In genomic region chr2:142140434-142140845, GRCh38 we compare ENCODE assay signal across 9 cellular contexts. TPM values are rescaled to one million over a fixed set of nuclear protein-coding genes. Genes with fewer than 3 reads are reported as not detected.
DNase-seq lines count a peak whose midpoint lies in the region; ATAC-seq, FAIRE-seq and TF ChIP-seq lines count a peak whose summit lies in the region.
"Had no signal": no experiment of that assay in that cellular context is flagged by ENCODE, and none has a peak within 500 bp of the region (broad histone marks: within the 10 kb centered on the region; RNA-seq: fewer than 3 reads in every experiment).

No MANE protein-coding gene starts in this region.

- H2AFZ ChIP-seq in astrocyte (ENCODE audit: low read depth, low read length): no peak overlapping the region

- H4K20me1 ChIP-seq in astrocyte (ENCODE audit: insufficient read depth, low read length): no peaks in the 10 kb centered on the region

- H3K4me1 Mint-ChIP-seq in astrocyte (ENCODE audit: low read depth, unreplicated experiment): peaks cover 4% of the 10 kb centered on the region
- no peaks in the 10 kb centered on the region for H3K4me1 Mint-ChIP-seq in activated T-cell treated with anti-CD3 and anti-CD28 coated beads, Interleukin-2, amount 50 U/mL, for 72 hours (ENCODE audit: low read depth)
- H3K4me1 Mint-ChIP-seq: activated naive CD4-positive, alpha-beta T cell treated with anti-CD3 and anti-CD28 coated beads, Interleukin-2, amount 50 U/mL, for 24 hours had no signal

- H3K36me3 ChIP-seq in left ventricle myocardium inferior (no peaks in the 10 kb centered on the region), right atrium auricular region (no peaks in the 10 kb centered on the region), astrocyte (ENCODE audit: insufficient read depth, low read length) (no peaks in the 10 kb centered on the region)

- no peak for FAIRE-seq in astrocyte (lab: Jason Lieb, UNC)

- H3K4me3 Mint-ChIP-seq in astrocyte (ENCODE audit: unreplicated experiment): no peak overlapping the region
- H3K4me3 Mint-ChIP-seq in activated T-cell treated with anti-CD3 and anti-CD28 coated beads, Interleukin-2, amount 50 U/mL, for 72 hours: no peak overlapping the region
- H3K4me3 Mint-ChIP-seq: activated naive CD4-positive, alpha-beta T cell treated with anti-CD3 and anti-CD28 coated beads, Interleukin-2, amount 50 U/mL, for 24 hours had no signal

- H3K27ac ChIP-seq in left ventricle myocardium inferior (replicated peaks) (no peak overlapping the region), right atrium auricular region (no peak overlapping the region), astrocyte (ENCODE audit: low read depth, low read length) (no peak overlapping the region)

- H3K27ac Mint-ChIP-seq in astrocyte (ENCODE audit: unreplicated experiment): no peak overlapping the region
- no peak overlapping the region for H3K27ac Mint-ChIP-seq in activated T-cell treated with anti-CD3 and anti-CD28 coated beads, Interleukin-2, amount 50 U/mL, for 72 hours
- H3K27ac Mint-ChIP-seq: activated naive CD4-positive, alpha-beta T cell treated with anti-CD3 and anti-CD28 coated beads, Interleukin-2, amount 50 U/mL, for 24 hours had no signal

- DNase-seq in left ventricle myocardium inferior: no peak
- no peak for DNase-seq in right atrium auricular region (ENCODE audit: low spot score)
- DNase-seq in NCI-H1105 (lab: John Stamatoyannopoulos, UW): peak; percentile 14
- DNase-seq in astrocyte (ENCODE audit: low read depth): no peak
- DNase-seq in lung microvascular endothelial cell (ENCODE audit: low read depth in 2 of 2): peak; percentile 29 to 46
- no peak for DNase-seq in activated T-cell treated with anti-CD3 and anti-CD28 coated beads, Interleukin-2, amount 50 U/mL, for 72 hours
- DNase-seq in epidermal melanocyte (ENCODE audit: insufficient read length, low spot score): no peak
- no peak for DNase-seq in NCI-H1048 (lab: John Stamatoyannopoulos, UW)

- no peak overlapping the region for H3K9ac ChIP-seq in astrocyte (ENCODE audit: low read length)

- H3K4me2 ChIP-seq in astrocyte (ENCODE audit: low read length): no peak overlapping the region

- H3K27me3 ChIP-seq in left ventricle myocardium inferior (ENCODE audit: low read depth) (peaks cover 23% of the 10 kb centered on the region), right atrium auricular region (no peaks in the 10 kb centered on the region), astrocyte (ENCODE audit: insufficient read depth, low read length) (no peaks in the 10 kb centered on the region)

- no peaks in the 10 kb centered on the region for H3K9me3 Mint-ChIP-seq in astrocyte (ENCODE audit: unreplicated experiment)
- peaks cover 0 to 1% of the 10 kb centered on the region in 2 donors for H3K9me3 Mint-ChIP-seq in activated T-cell treated with anti-CD3 and anti-CD28 coated beads, Interleukin-2, amount 50 U/mL, for 72 hours

- peak; percentile 64 for TF ChIP-seq CTCF in left ventricle myocardium inferior (IDR thresholded peaks at IDR 0.05; ENCODE audit: borderline replicate concordance)
- peak in 1 of 2 donors; percentile 67 for TF ChIP-seq CTCF in right atrium auricular region (IDR thresholded peaks at IDR 0.05)
- TF ChIP-seq CTCF in astrocyte (IDR thresholded peaks at IDR 0.05; ENCODE audit: insufficient read depth, low read depth, low read length): peak; percentile 38

- no peaks in the 10 kb centered on the region for H3K36me3 Mint-ChIP-seq in astrocyte (ENCODE audit: low read depth, unreplicated experiment)
- H3K36me3 Mint-ChIP-seq in activated T-cell treated with anti-CD3 and anti-CD28 coated beads, Interleukin-2, amount 50 U/mL, for 72 hours (ENCODE audit: insufficient read depth in 2 of 2): no peaks in the 10 kb centered on the region
- H3K36me3 Mint-ChIP-seq: activated naive CD4-positive, alpha-beta T cell treated with anti-CD3 and anti-CD28 coated beads, Interleukin-2, amount 50 U/mL, for 24 hours had no signal

- ATAC-seq in activated T-cell treated with anti-CD3 and anti-CD28 coated beads, Interleukin-2, amount 50 U/mL, for 72 hours (replicated peaks in 1 of 2): no peak

- H3K79me2 ChIP-seq in astrocyte (ENCODE audit: insufficient read depth, low read length): no peaks in the 10 kb centered on the region

- intact Hi-C loops in left ventricle myocardium inferior (cut with micrococcal nuclease): no loop called here

- H3K4me1 ChIP-seq in left ventricle myocardium inferior: no peaks in the 10 kb centered on the region
- no peaks in the 10 kb centered on the region for H3K4me1 ChIP-seq in right atrium auricular region
- H3K4me1 ChIP-seq in astrocyte (ENCODE audit: insufficient read depth, low read length): no peaks in the 10 kb centered on the region

- H3K4me3 ChIP-seq in left ventricle myocardium inferior (no peak overlapping the region), right atrium auricular region (no peak overlapping the region), astrocyte (ENCODE audit: insufficient read depth, low read depth, low read length) (no peak overlapping the region)

- H3K27me3 Mint-ChIP-seq in astrocyte (ENCODE audit: low read depth, unreplicated experiment): no peaks in the 10 kb centered on the region
- no peaks in the 10 kb centered on the region for H3K27me3 Mint-ChIP-seq in activated T-cell treated with anti-CD3 and anti-CD28 coated beads, Interleukin-2, amount 50 U/mL, for 72 hours (ENCODE audit: low read depth)
- H3K27me3 Mint-ChIP-seq: activated naive CD4-positive, alpha-beta T cell treated with anti-CD3 and anti-CD28 coated beads, Interleukin-2, amount 50 U/mL, for 24 hours had no signal

- H3K9me3 ChIP-seq in left ventricle myocardium inferior (replicated peaks) (no peaks in the 10 kb centered on the region), right atrium auricular region (no peaks in the 10 kb centered on the region), astrocyte (ENCODE audit: insufficient read depth, low read depth, low read length) (no peaks in the 10 kb centered on the region)

RNA-seq across cellular contexts. Expression of gene LRP1B, which starts 9.6 kb away (rescaled TPM):
- 0.08 TPM for total RNA-seq in left ventricle myocardium inferior
- total RNA-seq in right atrium auricular region: under 1 TPM; 0.44 to 0.47 TPM
- 1.5 and 2.5 TPM in 2 replicates for total RNA-seq in astrocyte
- under 0.01 TPM in 1 of 2 replicates, not detected in the other for total RNA-seq in lung microvascular endothelial cell
- total RNA-seq in activated T-cell treated with anti-CD3 and anti-CD28 coated beads, Interleukin-2, amount 50 U/mL, for 72 hours: not detected

Comparison
In these comparisons a context has a peak if more than half of its experiments do, and no peak if none do; other contexts are left out.
1. DNase-seq: peak in NCI-H1105 (single experiment) and lung microvascular endothelial cell (2 of 2); none in left ventricle myocardium inferior (single experiment), right atrium auricular region (single experiment), astrocyte (single experiment), activated T-cell treated with anti-CD3 and anti-CD28 coated beads, Interleukin-2, amount 50 U/mL, for 72 hours (0 of 2), epidermal melanocyte (single experiment) and NCI-H1048 (single experiment).